Comparison of ENCODE assay signal across 34 cellular contexts in the genomic region with DNA sequence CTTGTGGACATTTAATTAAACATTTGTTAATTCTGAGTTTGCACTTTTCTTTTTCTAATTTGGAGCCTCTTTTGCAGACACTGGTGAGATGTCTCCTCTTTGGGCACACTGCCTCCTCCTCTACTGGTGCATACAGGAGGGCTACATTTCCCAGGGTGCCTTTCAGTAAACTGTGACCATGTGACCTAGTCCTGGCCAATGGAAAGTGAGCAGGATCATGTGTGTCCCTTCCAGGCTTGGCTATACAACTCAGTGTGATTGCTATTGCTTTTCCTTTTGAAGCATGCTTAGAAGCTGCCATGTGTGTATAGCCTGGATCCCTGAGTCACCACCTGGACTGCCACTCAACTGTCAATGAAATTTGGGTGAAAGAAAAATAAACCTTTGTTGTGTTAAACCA. TPM values are rescaled to one million over a fixed set of nuclear protein-coding genes. Genes with fewer than 3 reads are reported as not detected.
"Had no signal": no experiment of that assay in that cellular context is flagged by ENCODE, and none has a peak within 500 bp of the region (broad histone marks: within the 10 kb centered on the region; RNA-seq: fewer than 3 reads in every experiment).

No MANE protein-coding gene starts in this region.

- H3K36me3 Mint-ChIP-seq: neural progenitor cell had no signal

- H3K27ac Mint-ChIP-seq: naive thymus-derived CD4-positive, alpha-beta T cell; nephron; neural progenitor cell; progenitor cell of endocrine pancreas had no signal

- H3K4me1 Mint-ChIP-seq: nephron had no signal

- DNase-seq: dermis blood vessel endothelial cell; effector memory CD4-positive, alpha-beta T cell; esophagus squamous epithelium; foreskin melanocyte; glutamatergic neuron; heart right ventricle; hippocampal formation; left cardiac atrium; left lung; mammary epithelial cell; mesendoderm; midbrain; naive thymus-derived CD4-positive, alpha-beta T cell; stimulated activated CD4-positive, alpha-beta T cell treated with anti-CD3 and anti-CD28 coated beads, Interleukin-12 subunit alpha, Interleukin-12 subunit beta, amount 100 ng/mL, for 4 hours; stimulated activated CD4-positive, alpha-beta T cell treated with anti-CD3 and anti-CD28 coated beads, Interleukin-1b, Interleukin-23, amount 100 ng/mL, for 48 hours; stimulated activated CD4-positive, alpha-beta T cell treated with anti-CD3 and anti-CD28 coated beads, Interleukin-4, amount 100 ng/mL, for 1 hour; stimulated activated CD8-positive, alpha-beta memory T cell treated with anti-CD3 and anti-CD28 coated beads, Interleukin-4, amount 100 ng/mL, for 48 hours; stimulated activated naive CD4-positive, alpha-beta T cell; stomach; thyroid gland; trophoblast cell had no signal

- ATAC-seq: heart right ventricle; left cardiac atrium; left lung; naive thymus-derived CD4-positive, alpha-beta T cell; sciatic nerve had no signal

- H3K4me3 Mint-ChIP-seq: naive thymus-derived CD4-positive, alpha-beta T cell; nephron had no signal

RNA-seq across cellular contexts. Expression of a gene that starts 4.5 kb away (rescaled TPM):
- total RNA-seq: dermis blood vessel endothelial cell; endothelial cell of umbilical vein; esophagus squamous epithelium; heart right ventricle; kidney epithelial cell; left cardiac atrium; left lung; lower leg skin; mammary epithelial cell; mucosa of gallbladder; naive thymus-derived CD4-positive, alpha-beta T cell; osteoblast; progenitor cell of endocrine pancreas; sciatic nerve; smooth muscle cell; stomach; subcutaneous adipose tissue; temporal lobe; thyroid gland; ureter had no signal

RNA-seq across cellular contexts. Expression of a gene that starts 44.8 kb away (rescaled TPM):
- total RNA-seq: naive thymus-derived CD4-positive, alpha-beta T cell; osteoblast had no signal
